ENCODE assay signal across 8 cellular contexts in genomic region chr20:57435498-57436222, GRCh38. TPM values are rescaled to one million over a fixed set of nuclear protein-coding genes. Genes with fewer than 3 reads are reported as not detected.
A peak's percentile ranks its signal among the peaks of the same experiment; 100 is the strongest.
DNase-seq lines count a peak whose midpoint lies in the region; ATAC-seq lines count a peak whose summit lies in the region.

No MANE protein-coding gene starts in this region.

- peak; percentile 39 for DNase-seq in ELR (ENCODE audit: low read depth)
- DNase-seq in NCI-H1105 treated with DMSO at 0.1 percent for 48 hours (lab: John Stamatoyannopoulos, UW) = peak; percentile 98
- DNase-seq in SKM-1 treated with dmso at 0.1 percent for 144 hours (lab: John Stamatoyannopoulos, UW; ENCODE audit: unreplicated experiment) = peak; percentile 91
- peak; percentile 26 for DNase-seq in dermis blood vessel endothelial cell
- DNase-seq in myocyte (ENCODE audit: low read depth) = peak; percentile 95
- no peak for DNase-seq in RKO (ENCODE audit: low spot score)

- ATAC-seq in GM19351 (IDR thresholded peaks at IDR 0.05; ENCODE audit: unreplicated experiment) = no peak
- no peak for ATAC-seq in HG03175 (IDR thresholded peaks at IDR 0.05; ENCODE audit: unreplicated experiment)

RNA-seq across cellular contexts. Expression of gene RBM38, which starts 44.5 kb away (rescaled TPM):
- total RNA-seq in dermis blood vessel endothelial cell (13.8 and 21.6 TPM in 2 replicates), myocyte (8.7 and 11.6 TPM in 2 replicates)
- polyA plus RNA-seq in myocyte (2012) = 7.2 TPM
